ENCODE assay signal across 8 cellular contexts in the genomic region with DNA sequence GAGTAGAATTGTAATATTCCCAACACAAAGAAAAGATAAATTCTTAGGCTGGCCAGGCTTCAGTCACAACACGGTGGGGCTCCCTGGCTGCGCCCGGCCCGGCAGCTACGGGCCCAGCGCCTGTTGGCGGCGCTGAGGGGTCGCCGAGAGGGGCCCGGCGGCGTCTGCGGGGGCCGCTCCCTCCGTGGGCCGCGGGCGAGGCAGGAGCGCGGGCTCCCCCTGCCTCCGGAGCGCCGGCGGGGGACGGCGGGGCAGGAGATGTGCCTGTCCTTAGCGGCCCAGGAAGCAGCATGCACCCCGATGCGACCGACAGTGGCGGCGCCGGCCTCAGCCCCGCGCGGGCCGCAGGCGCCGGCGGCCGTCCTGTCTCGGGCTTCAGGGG.
DNase-seq lines count a peak whose midpoint lies in the region; ATAC-seq and TF ChIP-seq lines count a peak whose summit lies in the region.
"Not testable (repeated sequence)": the region's sequence is repeated elsewhere in the genome, so short reads cannot be mapped to it uniquely, and the experiment has no call there.

No MANE protein-coding gene starts in this region.

- peak overlapping the region; percentile 7 for H2AFZ ChIP-seq in hepatocyte

- POLR2A ChIA-PET in activated CD4-positive, alpha-beta T cell treated with anti-CD3 and anti-CD28 coated beads for 36 hours (lab: Charles Lee) = not testable (repeated sequence)

- intact Hi-C loops in activated CD4-positive, alpha-beta T cell treated with anti-CD3 and anti-CD28 coated beads for 36 hours (cut with DNase I, micrococcal nuclease) = loop anchor here (2.0 to 5.0 kb wide), 3 partner anchors 33 to 96 kb away; no protein-coding TSS in a partner anchor

- H3K9me3 ChIP-seq in hepatocyte (ENCODE audit: low read depth) = not testable (repeated sequence)

- CTCF ChIA-PET in activated CD4-positive, alpha-beta T cell treated with anti-CD3 and anti-CD28 coated beads for 36 hours (lab: Charles Lee) = not testable (repeated sequence)

- H3K4me3 Mint-ChIP-seq in activated CD4-positive, alpha-beta T cell treated with anti-CD3 and anti-CD28 coated beads for 36 hours = peak overlapping the region; percentile 51
- H3K4me3 Mint-ChIP-seq in brain = peak overlapping the region; percentile 58 to 83 (median 72)
- peak overlapping the region; percentile 63 for H3K4me3 Mint-ChIP-seq in progenitor cell of endocrine pancreas (ENCODE audit: low read depth)

- not testable (repeated sequence) for H3K79me2 ChIP-seq in hepatocyte

- ATAC-seq in GM18858 (IDR thresholded peaks at IDR 0.05; ENCODE audit: unreplicated experiment) = peak; percentile 28
- peak; percentile 72 for ATAC-seq in HG02759 (IDR thresholded peaks at IDR 0.05; ENCODE audit: unreplicated experiment)
- peak; percentile 55 for ATAC-seq in activated CD4-positive, alpha-beta T cell treated with anti-CD3 and anti-CD28 coated beads for 36 hours

- peak overlapping the region; percentile 66 for H3K27ac Mint-ChIP-seq in activated CD4-positive, alpha-beta T cell treated with anti-CD3 and anti-CD28 coated beads for 36 hours
- H3K27ac Mint-ChIP-seq in brain = peak overlapping the region in 1 of 5 experiments; percentile 72
- peak overlapping the region; percentile 67 for H3K27ac Mint-ChIP-seq in progenitor cell of endocrine pancreas

- H3K36me3 ChIP-seq in hepatocyte (replicated peaks; ENCODE audit: insufficient read depth, low read depth); urinary bladder (ENCODE audit: insufficient read depth): not testable (repeated sequence)

- not testable (repeated sequence) for H3K9me2 ChIP-seq in hepatocyte (replicated peaks; ENCODE audit: insufficient read depth)

- TF ChIP-seq CTCF in brain (conservative IDR thresholded peaks at IDR 0.05) (peak in 1 of 2 experiments; percentile 17), hepatocyte (IDR thresholded peaks at IDR 0.05; ENCODE audit: poor library complexity) (peak; percentile 14), progenitor cell of endocrine pancreas (IDR thresholded peaks at IDR 0.05; ENCODE audit: unreplicated experiment) (peak; percentile 47)

- H3K27me3 ChIP-seq in hepatocyte = not testable (repeated sequence)

- peaks cover 23% of the 10 kb centered on the region for H3K4me1 Mint-ChIP-seq in activated CD4-positive, alpha-beta T cell treated with anti-CD3 and anti-CD28 coated beads for 36 hours
- H3K4me1 Mint-ChIP-seq in brain; progenitor cell of endocrine pancreas (ENCODE audit: low read depth): not testable (repeated sequence)

- H3K36me3 Mint-ChIP-seq in activated CD4-positive, alpha-beta T cell treated with anti-CD3 and anti-CD28 coated beads for 36 hours (ENCODE audit: low read depth); progenitor cell of endocrine pancreas (ENCODE audit: insufficient read depth): not testable (repeated sequence)
- H3K36me3 Mint-ChIP-seq in brain = peaks cover 58% of the 10 kb centered on the region

- peak overlapping the region; percentile 80 for H3K27ac ChIP-seq in hepatocyte
- peak overlapping the region; percentile 67 for H3K27ac ChIP-seq in urinary bladder (ENCODE audit: low read depth)

- WGBS in hepatocyte (ENCODE audit: low lambda C conversion rate, missing lambda C conversion rate) = 19% methylated on average over 27 of the region's 43 CpGs
- 14% methylated on average over 43 of the region's 43 CpGs for WGBS in urinary bladder

- H3K4me2 ChIP-seq in hepatocyte = peak overlapping the region; percentile 79

- not testable (repeated sequence) for H3K9me3 Mint-ChIP-seq in activated CD4-positive, alpha-beta T cell treated with anti-CD3 and anti-CD28 coated beads for 36 hours (ENCODE audit: low read depth); progenitor cell of endocrine pancreas (ENCODE audit: low read depth)
- peaks cover 11 to 38% (median 23%) of the 10 kb centered on the region in 5 experiments for H3K9me3 Mint-ChIP-seq in brain

- DNase-seq in LoVo (ENCODE audit: low spot score) (peak; percentile 1), hepatocyte (ENCODE audit: low spot score) (peak; percentile 56), progenitor cell of endocrine pancreas (ENCODE audit: low spot score, unreplicated experiment) (peak; percentile 49)
- peak; percentile 37 for DNase-seq in activated CD4-positive, alpha-beta T cell treated with anti-CD3 and anti-CD28 coated beads for 36 hours

- H4K20me1 ChIP-seq in hepatocyte (ENCODE audit: insufficient read depth, poor library complexity, severe bottlenecking) = not testable (repeated sequence)

- H3K4me3 ChIP-seq in hepatocyte (peak overlapping the region; percentile 36), urinary bladder (ENCODE audit: low read depth, low read length) (peak overlapping the region; percentile 45)

- not testable (repeated sequence) for H3K27me3 Mint-ChIP-seq in activated CD4-positive, alpha-beta T cell treated with anti-CD3 and anti-CD28 coated beads for 36 hours; progenitor cell of endocrine pancreas
- H3K27me3 Mint-ChIP-seq in brain = peaks cover 26% of the 10 kb centered on the region

- H3K4me1 ChIP-seq in hepatocyte (ENCODE audit: insufficient read depth); urinary bladder (ENCODE audit: insufficient read depth): not testable (repeated sequence)

Comparison
In these comparisons a context has a peak if more than half of its experiments do, and no peak if none do; other contexts are left out.
1. Peak in every context shown above with its lines: DNase-seq, ATAC-seq, H3K4me3 ChIP-seq and H3K27ac ChIP-seq.
2. DNase-seq: peak in every context shown above with its lines; median percentile 56 in hepatocyte; 49 in progenitor cell of endocrine pancreas; 37 in activated CD4-positive, alpha-beta T cell treated with anti-CD3 and anti-CD28 coated beads for 36 hours; 1 in LoVo.